20 cellular contexts compared by ENCODE assay signal in genomic region chr1:41232305-41232704, GRCh38.
"Had no signal": no experiment of that assay in that cellular context is flagged by ENCODE, and none has a peak within 500 bp of the region (broad histone marks: within the 10 kb centered on the region; RNA-seq: fewer than 3 reads in every experiment).

No MANE protein-coding gene starts in this region.

- H3K27me3 ChIP-seq: gastroesophageal sphincter, suprapubic skin, thyroid gland, upper lobe of left lung, uterus had no signal

- H3K36me3 ChIP-seq: gastroesophageal sphincter, suprapubic skin, thyroid gland, upper lobe of left lung, uterus had no signal

- H3K4me1 ChIP-seq: uterus had no signal

- ATAC-seq: esophagus mucosa; gastroesophageal sphincter; left ventricle myocardium superior; naive thymus-derived CD4-positive, alpha-beta T cell had no signal

- DNase-seq: effector CD8-positive, alpha-beta T cell; foreskin fibroblast; glutamatergic neuron; immature natural killer cell; left ventricle myocardium superior; mesendoderm; naive thymus-derived CD4-positive, alpha-beta T cell; nephron progenitor cell; posterior cingulate gyrus; stimulated activated CD4-positive, alpha-beta T cell treated with anti-CD3 and anti-CD28 coated beads, Interleukin-2, amount 100 ng/mL, for 48 hours; stimulated activated naive CD4-positive, alpha-beta T cell treated with Interleukin-2 at 50 U/mL for 16 hours; thyroid gland; upper lobe of left lung; uterus had no signal

- FAIRE-seq: keratinocyte had no signal

- H3K4me3 ChIP-seq: coronary artery, gastroesophageal sphincter, smooth muscle cell, suprapubic skin, thyroid gland, upper lobe of left lung, uterus had no signal

- H3K27ac ChIP-seq: coronary artery, gastroesophageal sphincter, suprapubic skin, upper lobe of left lung, uterus had no signal

- H3K4me2 ChIP-seq: smooth muscle cell had no signal

- H3K9me3 ChIP-seq: gastroesophageal sphincter, suprapubic skin, thyroid gland, upper lobe of left lung, uterus had no signal
